ENCODE assay signal across 21 cellular contexts in the genomic region with DNA sequence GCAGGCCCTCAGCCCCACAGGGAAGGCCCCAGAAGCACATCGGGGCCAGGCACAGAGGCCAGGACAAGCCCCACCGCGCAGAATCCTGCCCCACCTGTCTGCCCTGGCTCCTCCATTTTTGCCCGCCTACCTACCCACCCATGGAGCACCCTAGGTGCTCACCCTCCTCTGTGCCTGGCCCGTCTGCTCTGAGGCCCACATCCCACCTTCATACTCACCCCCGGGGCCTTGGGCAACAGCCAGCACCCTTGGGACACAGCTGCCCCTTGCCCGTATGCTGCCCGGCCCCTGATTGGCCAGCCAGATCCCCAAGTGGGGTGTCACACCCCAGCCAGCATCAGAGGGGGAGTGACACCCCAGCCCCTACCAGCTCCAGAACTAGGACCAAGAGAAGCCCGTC. TPM values are rescaled to one million over a fixed set of nuclear protein-coding genes. Genes with fewer than 3 reads are reported as not detected.
DNase-seq lines count a peak whose midpoint lies in the region; ATAC-seq and TF ChIP-seq lines count a peak whose summit lies in the region.
"Had no signal": no experiment of that assay in that cellular context is flagged by ENCODE, and none has a peak within 500 bp of the region (broad histone marks: within the 10 kb centered on the region; RNA-seq: fewer than 3 reads in every experiment).

No MANE protein-coding gene starts in this region.

- 50 to 80% (median 51%) methylated on average over 2 to 9 of the region's 9 CpGs for WGBS in psoas muscle, 3 donors

- H3K9me3 ChIP-seq in right atrium auricular region (no peaks in the 10 kb centered on the region), psoas muscle (no peaks in the 10 kb centered on the region)
- H3K9me3 ChIP-seq: BE2C; BLaER1 treated with 17β-estradiol and CSF1 and Interleukin-3, amounts not matched to agents 10 nM and 100 nM had no signal

- H3K4me1 ChIP-seq in right atrium auricular region (peaks cover 0 to 7% of the 10 kb centered on the region in 2 donors), psoas muscle (no peaks in the 10 kb centered on the region)
- H3K4me1 ChIP-seq: BE2C had no signal

- ATAC-seq in Right ventricle myocardium superior (ENCODE audit: poor library complexity): no peak
- no peak for ATAC-seq in psoas muscle
- no peak for ATAC-seq in GM18870 (IDR thresholded peaks at IDR 0.05; ENCODE audit: unreplicated experiment)

- H3K27me3 Mint-ChIP-seq in CD14-positive monocyte (ENCODE audit: low read depth in 3 of 3): peaks cover 0 to 7% (median 0%) of the 10 kb centered on the region in 3 donors
- no peaks in the 10 kb centered on the region for H3K27me3 Mint-ChIP-seq in chondrocyte (ENCODE audit: low read depth)
- H3K27me3 Mint-ChIP-seq: CD4-positive, alpha-beta memory T cell had no signal

- H3K27me3 ChIP-seq in right atrium auricular region: no peaks in the 10 kb centered on the region
- peaks cover 0 to 3% (median 0%) of the 10 kb centered on the region in 3 donors for H3K27me3 ChIP-seq in psoas muscle (ENCODE audit: insufficient read depth in 3 of 3, low read length in 2 of 3)
- H3K27me3 ChIP-seq: BE2C had no signal

- TF ChIP-seq CTCF in right atrium auricular region (IDR thresholded peaks at IDR 0.05) (no peak), CD14-positive monocyte (IDR thresholded peaks at IDR 0.05) (no peak), chondrocyte (IDR thresholded peaks at IDR 0.05) (no peak), psoas muscle (IDR thresholded peaks at IDR 0.05) (no peak)

- intact Hi-C loops in Right ventricle myocardium superior (cut with DNase I): no loop called here
- intact Hi-C loops in CD14-positive monocyte (cut with micrococcal nuclease): no loop called here
- intact Hi-C loops in psoas muscle (cut with DNase I): no loop called here

- H3K4me1 Mint-ChIP-seq in CD14-positive monocyte: no peaks in the 10 kb centered on the region
- peaks cover 12% of the 10 kb centered on the region for H3K4me1 Mint-ChIP-seq in chondrocyte (ENCODE audit: low read depth)

- H3K27ac ChIP-seq in right atrium auricular region (no peak overlapping the region), psoas muscle (no peak overlapping the region)
- H3K27ac ChIP-seq: 22Rv1; BLaER1 treated with 17β-estradiol and CSF1 and Interleukin-3, amounts not matched to agents 10 nM and 100 nM; GM23248 had no signal

- H3K36me3 Mint-ChIP-seq in CD14-positive monocyte (peaks cover 31 to 59% of the 10 kb centered on the region in 2 donors), chondrocyte (ENCODE audit: low read depth) (peaks cover 3% of the 10 kb centered on the region)

- H3K36me3 ChIP-seq in right atrium auricular region: peaks cover 3% of the 10 kb centered on the region
- H3K36me3 ChIP-seq in psoas muscle (ENCODE audit: insufficient read depth in 1 of 2, low read depth in 1 of 2): peaks cover 0 to 3% of the 10 kb centered on the region in 2 donors
- H3K36me3 ChIP-seq: BE2C had no signal

- H3K4me3 Mint-ChIP-seq in CD14-positive monocyte (no peak overlapping the region), chondrocyte (ENCODE audit: unreplicated experiment) (no peak overlapping the region)
- H3K4me3 Mint-ChIP-seq: CD4-positive, alpha-beta memory T cell had no signal

- H3K4me3 ChIP-seq in right atrium auricular region: no peak overlapping the region
- no peak overlapping the region for H3K4me3 ChIP-seq in psoas muscle
- H3K4me3 ChIP-seq: BLaER1 treated with 17β-estradiol and CSF1 and Interleukin-3, amounts not matched to agents 10 nM and 100 nM; GM23248 had no signal

- H3K27ac Mint-ChIP-seq in CD14-positive monocyte (no peak overlapping the region), chondrocyte (ENCODE audit: unreplicated experiment) (no peak overlapping the region)

- DNase-seq in Right ventricle myocardium superior: peak; percentile 7
- no peak for DNase-seq in right atrium auricular region (ENCODE audit: low spot score)
- DNase-seq in CD14-positive monocyte (ENCODE audit: low spot score): peak; percentile 20
- peak; percentile 87 for DNase-seq in chondrocyte (ENCODE audit: low spot score)
- peak; percentile 6 to 32 for DNase-seq in psoas muscle
- DNase-seq in NCI-H1436 treated with DMSO at 0.1 percent for 48 hours (lab: John Stamatoyannopoulos, UW): no peak
- no peak for DNase-seq in DMS53 treated with DMSO at 0.1 percent for 48 hours (lab: John Stamatoyannopoulos, UW; ENCODE audit: unreplicated experiment)
- DNase-seq: AML-193; BE2C; Calu3; CD4-positive, alpha-beta memory T cell; COR-L47; DMS53; DND-41; GM23248; H7; HCEC 1CT had no signal

- H3K9me3 Mint-ChIP-seq in CD14-positive monocyte: no peaks in the 10 kb centered on the region
- peaks cover 5% of the 10 kb centered on the region for H3K9me3 Mint-ChIP-seq in chondrocyte (ENCODE audit: low read depth)
- H3K9me3 Mint-ChIP-seq: CD4-positive, alpha-beta memory T cell had no signal

RNA-seq across cellular contexts. Expression of a gene that starts 10.8 kb away (rescaled TPM):
- 0.19 TPM for total RNA-seq in Right ventricle myocardium superior
- under 1 TPM in 1 of 2 donors, not detected in 1; 0.94 TPM for total RNA-seq in right atrium auricular region
- polyA plus RNA-seq in CD14-positive monocyte: not detected
- 0.80 to 1.6 TPM (median 1.6 TPM) in 3 replicates for total RNA-seq in chondrocyte
- under 1 TPM in 3 of 4 donors, not detected in 1; 0.25 to 0.56 (median 0.42) TPM for total RNA-seq in psoas muscle
- under 1 TPM in 2 of 3 donors, not detected in 1; 0.10 to 0.27 TPM for polyA plus RNA-seq in psoas muscle

RNA-seq across cellular contexts. Expression of a gene that starts 13.7 kb away (rescaled TPM):
- total RNA-seq in Right ventricle myocardium superior (18.6 TPM), right atrium auricular region (10 to 100 TPM; 10.5 to 15.9 TPM), chondrocyte (31.3 to 43.6 TPM (median 32.3 TPM) in 3 replicates), psoas muscle (10 to 100 TPM; 10.7 to 17.3 (median 12.7) TPM)
- polyA plus RNA-seq in CD14-positive monocyte (10 to 100 TPM; 23.8 to 26.7 TPM), psoas muscle (10 to 100 TPM in 2 of 3 donors, 1 to 10 TPM in 1; 8.3 to 18.5 (median 15.0) TPM)

RNA-seq across cellular contexts. Expression of a gene that starts 38.1 kb away (rescaled TPM):
- 35.3 TPM for total RNA-seq in Right ventricle myocardium superior
- total RNA-seq in right atrium auricular region: 100 to 1,000 TPM; 141 to 206 TPM
- polyA plus RNA-seq in CD14-positive monocyte: not detected
- 1,195 to 2,668 TPM (median 2,632 TPM) in 3 replicates for total RNA-seq in chondrocyte
- 10 to 100 TPM; 12.6 to 62.4 (median 23.6) TPM for total RNA-seq in psoas muscle
- 1 to 10 TPM; 6.7 to 9.9 (median 8.4) TPM for polyA plus RNA-seq in psoas muscle
- total RNA-seq: Calu3; CD4-positive, alpha-beta memory T cell had no signal
- polyA plus RNA-seq: CD4-positive, alpha-beta memory T cell had no signal

RNA-seq across cellular contexts. Expression of a gene that starts 45.4 kb away (rescaled TPM):
- 0.65 TPM for total RNA-seq in Right ventricle myocardium superior
- total RNA-seq in right atrium auricular region: 1 to 10 TPM in 1 of 2 donors, under 1 TPM in 1; 0.85 to 1.6 TPM
- polyA plus RNA-seq in CD14-positive monocyte: under 1 TPM; 0.04 to 0.13 TPM
- 0.10 to 1.6 TPM (median 1.5 TPM) in 3 replicates for total RNA-seq in chondrocyte
- under 1 TPM; 0.30 to 0.50 (median 0.36) TPM for total RNA-seq in psoas muscle
- under 1 TPM; 0.10 to 0.16 (median 0.16) TPM for polyA plus RNA-seq in psoas muscle
- total RNA-seq: H7 had no signal
- polyA plus RNA-seq: GM23248 had no signal

RNA-seq across cellular contexts. Expression of a gene that starts 55.6 kb away (rescaled TPM):
- not detected for total RNA-seq in Right ventricle myocardium superior
- total RNA-seq in right atrium auricular region: not detected
- polyA plus RNA-seq in CD14-positive monocyte: not detected
- not detected in 3 replicates for total RNA-seq in chondrocyte
- total RNA-seq in psoas muscle: not detected
- polyA plus RNA-seq in psoas muscle: not detected
- total RNA-seq: Calu3; CD4-positive, alpha-beta memory T cell; GM23248; H1; H7 had no signal
- polyA plus RNA-seq: CD4-positive, alpha-beta memory T cell; GM23248; H1 had no signal

Comparison
In these comparisons a context has a peak if more than half of its experiments do, and no peak if none do; other contexts are left out.
1. DNase-seq: peak in Right ventricle myocardium superior (single experiment), CD14-positive monocyte (single experiment), chondrocyte (single experiment) and psoas muscle (2 of 2); none in right atrium auricular region (single experiment), NCI-H1436 treated with DMSO at 0.1 percent for 48 hours (single experiment) and DMS53 treated with DMSO at 0.1 percent for 48 hours (single experiment).